In the genomic region with DNA sequence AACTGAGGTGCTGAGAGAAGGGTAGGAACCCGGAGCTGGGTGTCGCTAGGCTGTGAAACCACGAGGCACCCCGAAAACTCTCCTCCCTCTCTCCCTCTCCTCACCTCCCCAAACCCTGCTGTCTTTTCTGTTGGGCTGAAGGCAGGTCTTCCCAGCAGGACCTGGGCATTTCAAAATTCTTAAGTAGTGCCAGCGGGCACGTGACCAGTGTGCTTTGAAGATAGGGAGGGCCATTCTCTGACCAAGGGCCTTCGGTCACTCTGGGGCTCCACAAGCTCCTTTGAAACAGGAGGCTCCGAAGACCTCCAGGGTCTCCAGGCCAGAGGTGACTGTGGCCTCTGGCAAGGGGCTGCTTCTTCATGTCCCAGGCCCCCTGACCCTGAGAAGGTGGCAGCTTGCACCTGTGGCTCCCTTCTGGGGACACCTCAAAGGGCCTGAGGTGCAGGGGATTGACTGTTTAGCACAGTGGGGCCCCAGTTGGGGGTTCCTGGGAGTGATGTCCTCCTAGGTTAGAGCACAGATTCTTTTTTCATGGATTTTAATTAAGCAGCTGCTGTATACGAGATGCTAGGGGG, we compare ENCODE assay signal across 15 cellular contexts. TPM values are rescaled to one million over a fixed set of nuclear protein-coding genes. Genes with fewer than 3 reads are reported as not detected.
A peak's percentile ranks its signal among the peaks of the same experiment; 100 is the strongest.
DNase-seq lines count a peak whose midpoint lies in the region; ATAC-seq and TF ChIP-seq lines count a peak whose summit lies in the region.
"Had no signal": no experiment of that assay in that cellular context is flagged by ENCODE, and none has a peak within 500 bp of the region (broad histone marks: within the 10 kb centered on the region; RNA-seq: fewer than 3 reads in every experiment).

No MANE protein-coding gene starts in this region.

- H3K27me3 ChIP-seq in mucosa of stomach (ENCODE audit: control insufficient read depth, insufficient read depth, low read length) (no peaks in the 10 kb centered on the region), thoracic aorta (replicated peaks; ENCODE audit: insufficient read depth) (no peaks in the 10 kb centered on the region)
- H3K27me3 ChIP-seq: SJSA1 had no signal

- DNase-seq in activated T-cell treated with anti-CD3 and anti-CD28 coated beads, Interleukin-2, amount 50 U/mL, for 24 hours: no peak
- no peak for DNase-seq in activated T-cell treated with anti-CD3 and anti-CD28 coated beads, Interleukin-2, amount 50 U/mL, for 1 hour
- DNase-seq in central memory CD8-positive, alpha-beta T cell (ENCODE audit: low spot score in 2 of 2): no peak
- DNase-seq in thoracic aorta (ENCODE audit: low spot score) (no peak), SHP77 (lab: John Stamatoyannopoulos, UW) (no peak), GDM1 (lab: John Stamatoyannopoulos, UW) (no peak)
- no peak for DNase-seq in activated T-cell treated with anti-CD3 and anti-CD28 coated beads, Interleukin-2, amount 50 U/mL, for 72 hours
- DNase-seq: activated B cell treated with CpG ODN at 0.5 μM for 24 hours; central memory CD4-positive, alpha-beta T cell; DND-41; NCI-H1436; NCI-H748 treated with DMSO at 0.1 percent for 48 hours had no signal

- no peaks in the 10 kb centered on the region for H3K9me3 ChIP-seq in mucosa of stomach (ENCODE audit: control insufficient read depth, low read length)
- H3K9me3 ChIP-seq in thoracic aorta: no peaks in the 10 kb centered on the region
- H3K9me3 ChIP-seq: SJSA1 had no signal

- no peak for TF ChIP-seq CTCF in thoracic aorta (IDR thresholded peaks at IDR 0.05)

- peak overlapping the region; percentile 45 to 66 for H3K27ac ChIP-seq in thoracic aorta
- H3K27ac ChIP-seq: parathyroid adenoma, SJSA1 had no signal

- H3K36me3 ChIP-seq in mucosa of stomach (ENCODE audit: control insufficient read depth, insufficient read depth, low read length) (peaks cover 10% of the 10 kb centered on the region), thoracic aorta (no peaks in the 10 kb centered on the region)

- H3K36me3 Mint-ChIP-seq in activated T-cell treated with anti-CD3 and anti-CD28 coated beads, Interleukin-2, amount 50 U/mL, for 24 hours (ENCODE audit: low read depth): peaks cover 66% of the 10 kb centered on the region
- H3K36me3 Mint-ChIP-seq in central memory CD8-positive, alpha-beta T cell (ENCODE audit: insufficient read depth): peaks cover 11% of the 10 kb centered on the region
- peaks cover 3 to 13% of the 10 kb centered on the region in 2 donors for H3K36me3 Mint-ChIP-seq in activated T-cell treated with anti-CD3 and anti-CD28 coated beads, Interleukin-2, amount 50 U/mL, for 72 hours (ENCODE audit: insufficient read depth in 2 of 2)

- H3K4me1 ChIP-seq in mucosa of stomach (ENCODE audit: control insufficient read depth, insufficient read depth, low read length) (peaks cover 82% of the 10 kb centered on the region), thoracic aorta (ENCODE audit: control insufficient read depth in 1 of 2, low read depth in 2 of 2) (peaks cover 43 to 72% of the 10 kb centered on the region in 2 donors)
- H3K4me1 ChIP-seq: SJSA1 had no signal

- H3K4me3 ChIP-seq in mucosa of stomach (ENCODE audit: low read length): no peak overlapping the region
- no peak overlapping the region for H3K4me3 ChIP-seq in thoracic aorta
- H3K4me3 ChIP-seq: SJSA1 had no signal

- no peaks in the 10 kb centered on the region for H3K27me3 Mint-ChIP-seq in activated T-cell treated with anti-CD3 and anti-CD28 coated beads, Interleukin-2, amount 50 U/mL, for 24 hours
- no peaks in the 10 kb centered on the region for H3K27me3 Mint-ChIP-seq in central memory CD8-positive, alpha-beta T cell
- no peaks in the 10 kb centered on the region for H3K27me3 Mint-ChIP-seq in activated T-cell treated with anti-CD3 and anti-CD28 coated beads, Interleukin-2, amount 50 U/mL, for 72 hours (ENCODE audit: low read depth)
- H3K27me3 Mint-ChIP-seq: activated B cell treated with CpG ODN at 0.5 μM for 24 hours had no signal

- peak overlapping the region; percentile 36 for H3K9ac ChIP-seq in mucosa of stomach (ENCODE audit: low read length)
- H3K9ac ChIP-seq: parathyroid adenoma had no signal

- H3K27ac Mint-ChIP-seq in activated T-cell treated with anti-CD3 and anti-CD28 coated beads, Interleukin-2, amount 50 U/mL, for 24 hours: peak overlapping the region; percentile 61
- peak overlapping the region; percentile 16 for H3K27ac Mint-ChIP-seq in central memory CD8-positive, alpha-beta T cell (ENCODE audit: low read depth)
- no peak overlapping the region for H3K27ac Mint-ChIP-seq in activated T-cell treated with anti-CD3 and anti-CD28 coated beads, Interleukin-2, amount 50 U/mL, for 72 hours
- H3K27ac Mint-ChIP-seq: activated B cell treated with CpG ODN at 0.5 μM for 24 hours had no signal

- H3K4me3 Mint-ChIP-seq in activated T-cell treated with anti-CD3 and anti-CD28 coated beads, Interleukin-2, amount 50 U/mL, for 24 hours: no peak overlapping the region
- H3K4me3 Mint-ChIP-seq in central memory CD8-positive, alpha-beta T cell: no peak overlapping the region
- H3K4me3 Mint-ChIP-seq in activated T-cell treated with anti-CD3 and anti-CD28 coated beads, Interleukin-2, amount 50 U/mL, for 72 hours: no peak overlapping the region
- H3K4me3 Mint-ChIP-seq: activated B cell treated with CpG ODN at 0.5 μM for 24 hours had no signal

- no peaks in the 10 kb centered on the region for H3K9me3 Mint-ChIP-seq in activated T-cell treated with anti-CD3 and anti-CD28 coated beads, Interleukin-2, amount 50 U/mL, for 24 hours
- no peaks in the 10 kb centered on the region for H3K9me3 Mint-ChIP-seq in central memory CD8-positive, alpha-beta T cell
- H3K9me3 Mint-ChIP-seq in activated T-cell treated with anti-CD3 and anti-CD28 coated beads, Interleukin-2, amount 50 U/mL, for 72 hours: no peaks in the 10 kb centered on the region
- H3K9me3 Mint-ChIP-seq: activated B cell treated with CpG ODN at 0.5 μM for 24 hours had no signal

- H3K4me1 Mint-ChIP-seq in activated T-cell treated with anti-CD3 and anti-CD28 coated beads, Interleukin-2, amount 50 U/mL, for 24 hours (ENCODE audit: low read depth): peaks cover 54% of the 10 kb centered on the region
- H3K4me1 Mint-ChIP-seq in central memory CD8-positive, alpha-beta T cell: peaks cover 70% of the 10 kb centered on the region
- peaks cover 31% of the 10 kb centered on the region for H3K4me1 Mint-ChIP-seq in activated T-cell treated with anti-CD3 and anti-CD28 coated beads, Interleukin-2, amount 50 U/mL, for 72 hours (ENCODE audit: low read depth)

- no peak for ATAC-seq in central memory CD8-positive, alpha-beta T cell (replicated peaks; ENCODE audit: extremely low read depth, poor library complexity, severe bottlenecking)
- no peak for ATAC-seq in thoracic aorta (ENCODE audit: insufficient number of reproducible peaks, low FRiP score, low read depth)
- ATAC-seq in activated T-cell treated with anti-CD3 and anti-CD28 coated beads, Interleukin-2, amount 50 U/mL, for 72 hours (replicated peaks in 1 of 2): no peak

RNA-seq across cellular contexts. Expression of gene DNM2, which starts 48.3 kb away (rescaled TPM):
- 100 to 1,000 TPM; 153 to 195 TPM for total RNA-seq in thoracic aorta
- total RNA-seq in activated T-cell treated with anti-CD3 and anti-CD28 coated beads, Interleukin-2, amount 50 U/mL, for 72 hours: 100 to 1,000 TPM; 241 to 266 TPM
